ENCODE assay signal across 1 cellular context in genomic region chr22:38172489-38173155, GRCh38.
TF ChIP-seq lines count a peak whose summit lies in the region.

No MANE protein-coding gene starts in this region.

TF ChIP-seq in HepG2, 621 proteins besides CTCF, POLR2A, EP300 and RAD21 (continued from another document and continues in another):
- TF ChIP-seq ZNF646 (CRISPR knock-in tag; IDR thresholded peaks at IDR 0.05) (no peak), ZNF781 (CRISPR knock-in tag; IDR thresholded peaks at IDR 0.05; ENCODE audit: borderline replicate concordance, not compliant biosample characterization) (no peak), ZNF879 (CRISPR knock-in tag; IDR thresholded peaks at IDR 0.05) (no peak), TFDP2 (CRISPR knock-in tag; IDR thresholded peaks at IDR 0.05) (no peak), ZNF614 (CRISPR knock-in tag; IDR thresholded peaks at IDR 0.05; ENCODE audit: borderline replicate concordance) (no peak), AGO1 (IDR thresholded peaks at IDR 0.05; ENCODE audit: low read depth, low read length, poor library complexity, severe bottlenecking) (no peak), TFAP4 (IDR thresholded peaks at IDR 0.05; ENCODE audit: borderline replicate concordance, low read depth) (no peak), IRF9 (CRISPR knock-in tag; IDR thresholded peaks at IDR 0.05; ENCODE audit: borderline replicate concordance) (no peak), ARNT (IDR thresholded peaks at IDR 0.05) (no peak), IRF2 (CRISPR knock-in tag; IDR thresholded peaks at IDR 0.05) (no peak), MYPOP (CRISPR knock-in tag; IDR thresholded peaks at IDR 0.05) (no peak), DBP (CRISPR knock-in tag; IDR thresholded peaks at IDR 0.05; ENCODE audit: not compliant biosample characterization) (no peak), ZNF512 (CRISPR knock-in tag; IDR thresholded peaks at IDR 0.05) (no peak), TBL1XR1 (IDR thresholded peaks at IDR 0.05; ENCODE audit: borderline replicate concordance, low read length, partially characterized antibody) (no peak), XBP1 (CRISPR knock-in tag; IDR thresholded peaks at IDR 0.05) (no peak), SMAD1 (CRISPR knock-in tag; IDR thresholded peaks at IDR 0.05; ENCODE audit: borderline replicate concordance, low read depth) (no peak), CC2D1A (CRISPR knock-in tag; IDR thresholded peaks at IDR 0.05) (no peak), CBX2 (IDR thresholded peaks at IDR 0.05; ENCODE audit: low read depth, low read length) (no peak), CBX2 (CRISPR knock-in tag; IDR thresholded peaks at IDR 0.05; ENCODE audit: low read depth) (no peak), SRF (IDR thresholded peaks at IDR 0.05; ENCODE audit: low read depth, low read length) (no peak), ZNF770 (CRISPR knock-in tag; IDR thresholded peaks at IDR 0.05) (no peak), HNF4A (CRISPR knock-in tag; IDR thresholded peaks at IDR 0.05) (no peak; the same call in 1 of the 2 replicates), SNAI1 (CRISPR knock-in tag; IDR thresholded peaks at IDR 0.05; ENCODE audit: borderline replicate concordance) (no peak), ZSCAN9 (CRISPR knock-in tag; IDR thresholded peaks at IDR 0.05; ENCODE audit: borderline replicate concordance) (no peak), SSRP1 (CRISPR knock-in tag; IDR thresholded peaks at IDR 0.05) (no peak), RFX1 (IDR thresholded peaks at IDR 0.05) (no peak), ZNF598 (CRISPR knock-in tag; IDR thresholded peaks at IDR 0.05; ENCODE audit: borderline replicate concordance) (no peak), POLR2G (IDR thresholded peaks at IDR 0.05; ENCODE audit: low read depth, low read length) (no peak), FIP1L1 (IDR thresholded peaks at IDR 0.05; ENCODE audit: borderline replicate concordance, insufficient read depth, low read depth, low read length) (no peak), HOMEZ (CRISPR knock-in tag; IDR thresholded peaks at IDR 0.05; ENCODE audit: low read depth) (no peak), KDM5B (CRISPR knock-in tag; IDR thresholded peaks at IDR 0.05; ENCODE audit: borderline replicate concordance) (no peak), REL (CRISPR knock-in tag; conservative IDR thresholded peaks at IDR 0.05) (no peak), BCL6 (CRISPR knock-in tag; IDR thresholded peaks at IDR 0.05) (peak; percentile 44), NCOA1 (CRISPR knock-in tag; IDR thresholded peaks at IDR 0.05) (no peak), FOXA1 (IDR thresholded peaks at IDR 0.05) (no peak), FOXA1 (CRISPR knock-in tag; IDR thresholded peaks at IDR 0.05) (no peak), MXI1 (IDR thresholded peaks at IDR 0.05; ENCODE audit: borderline replicate concordance, low read depth, low read length) (peak; percentile 43; the same call in 1 of the 3 replicates), TBX3 (IDR thresholded peaks at IDR 0.05; ENCODE audit: borderline replicate concordance) (no peak), REPIN1 (CRISPR knock-in tag; IDR thresholded peaks at IDR 0.05; ENCODE audit: borderline replicate concordance, low read depth) (no peak), KLF15 (CRISPR knock-in tag; IDR thresholded peaks at IDR 0.05; ENCODE audit: borderline replicate concordance) (no peak), ZNF674 (CRISPR knock-in tag; IDR thresholded peaks at IDR 0.05; ENCODE audit: low read depth) (no peak), ZNF501 (CRISPR knock-in tag; IDR thresholded peaks at IDR 0.05) (no peak), MEF2D (CRISPR knock-in tag; IDR thresholded peaks at IDR 0.05) (no peak), RARA (CRISPR knock-in tag; IDR thresholded peaks at IDR 0.05) (peak; percentile 49; the same call in 1 of the 2 replicates), STAT6 (CRISPR knock-in tag; IDR thresholded peaks at IDR 0.05; ENCODE audit: borderline replicate concordance) (no peak), HNRNPUL1 (IDR thresholded peaks at IDR 0.05; ENCODE audit: low read depth, low read length) (no peak)
